In genomic region chr11:45592581-45592980, GRCh38 we compare ENCODE assay signal across 19 cellular contexts.
A peak's percentile ranks its signal among the peaks of the same experiment; 100 is the strongest.
DNase-seq lines count a peak whose midpoint lies in the region; TF ChIP-seq lines count a peak whose summit lies in the region.
"Had no signal": no experiment of that assay in that cellular context is flagged by ENCODE, and none has a peak within 500 bp of the region (broad histone marks: within the 10 kb centered on the region; RNA-seq: fewer than 3 reads in every experiment).

No MANE protein-coding gene starts in this region.

- TF ChIP-seq EP300 in sigmoid colon (IDR thresholded peaks at IDR 0.05), result no peak

- H3K23ac ChIP-seq in mesendoderm (ENCODE audit: low read length), result no peak overlapping the region

- TF ChIP-seq POLR2A in sigmoid colon (IDR thresholded peaks at IDR 0.05) (no peak), esophagus squamous epithelium (IDR thresholded peaks at IDR 0.05) (no peak)

- peak; percentile 48 for DNase-seq in A673 (ENCODE audit: low spot score)
- peak; percentile 90 for DNase-seq in WERI-Rb-1
- peak; percentile 69 for DNase-seq in mesendoderm
- DNase-seq in sigmoid colon, result peak; percentile 8
- no peak for DNase-seq in NCI-H187 treated with DMSO at 0.1 percent for 48 hours (lab: John Stamatoyannopoulos, UW)
- DNase-seq in NOMO-1 treated with dmso at 0.1 percent for 144 hours (lab: John Stamatoyannopoulos, UW; ENCODE audit: unreplicated experiment), result no peak
- DNase-seq in esophagus squamous epithelium (lab: John Stamatoyannopoulos, UW), result no peak
- DNase-seq: Calu3; CD8-positive, alpha-beta T cell; DMS 273 treated with DMSO at 0.1 percent for 48 hours; DMS53; DND-41; EL; GM23248 had no signal

- H3K4ac ChIP-seq in mesendoderm (ENCODE audit: low read depth, low read length), result no peak overlapping the region

- no peaks in the 10 kb centered on the region for H3K4me1 ChIP-seq in A673 (ENCODE audit: insufficient read depth, low read length, poor library complexity, severe bottlenecking)
- no peaks in the 10 kb centered on the region for H3K4me1 ChIP-seq in mesendoderm (ENCODE audit: control insufficient read depth, low read depth, low read length)
- H3K4me1 ChIP-seq in sigmoid colon, result peaks cover 0 to 8% (median 0%) of the 10 kb centered on the region in 4 donors
- no peaks in the 10 kb centered on the region for H3K4me1 ChIP-seq in esophagus squamous epithelium
- H3K4me1 ChIP-seq: A549, BLaER1, HAP-1 had no signal

- no peaks in the 10 kb centered on the region for H3K9me3 ChIP-seq in A673 (ENCODE audit: low read depth, low read length, poor library complexity, severe bottlenecking)
- no peaks in the 10 kb centered on the region for H3K9me3 ChIP-seq in WERI-Rb-1 (ENCODE audit: severe bottlenecking)
- no peaks in the 10 kb centered on the region for H3K9me3 ChIP-seq in sigmoid colon
- H3K9me3 ChIP-seq in esophagus squamous epithelium, result no peaks in the 10 kb centered on the region
- H3K9me3 ChIP-seq: A549, BLaER1, HAP-1 had no signal

- H3K56ac ChIP-seq in mesendoderm (ENCODE audit: low read length), result no peak overlapping the region

- no peak overlapping the region for H4K8ac ChIP-seq in mesendoderm (ENCODE audit: low read depth, low read length)

- H2BK120ac ChIP-seq in mesendoderm (ENCODE audit: low read depth, low read length), result no peak overlapping the region

- intact Hi-C loops in A673 (cut with micrococcal nuclease; ENCODE audit: unreplicated experiment), result no loop called here
- intact Hi-C loops in sigmoid colon (cut with DNase I), result no loop called here
- intact Hi-C loops in esophagus squamous epithelium (cut with DNase I), result no loop called here

- BruUV-seq in A673 (replicated peaks; lab: Mats Ljungman, UMichigan), result no TSS peak

- POLR2A ChIA-PET in A673 (lab: Charles Lee; ENCODE audit: low non-redundant PET), result no interaction called here

- H2AK5ac ChIP-seq in mesendoderm (ENCODE audit: low read length), result no peak overlapping the region

- no peaks in the 10 kb centered on the region for H3K79me1 ChIP-seq in mesendoderm (ENCODE audit: low read length)

- H3K4me3 ChIP-seq in A673 (ENCODE audit: low read depth, low read length, poor library complexity, severe bottlenecking) (no peak overlapping the region), WERI-Rb-1 (ENCODE audit: low read depth, low read length) (no peak overlapping the region), mesendoderm (ENCODE audit: low read length) (no peak overlapping the region), sigmoid colon (no peak overlapping the region), esophagus squamous epithelium (no peak overlapping the region)
- H3K4me3 ChIP-seq: A549, BLaER1, GM12878, GM23248, HAP-1 had no signal

- no peak overlapping the region for H3K4me2 ChIP-seq in mesendoderm (ENCODE audit: low read length)
- H3K4me2 ChIP-seq: A549, BLaER1 had no signal

- H3K79me2 ChIP-seq in mesendoderm (ENCODE audit: control insufficient read depth, insufficient read depth, low read length), result no peaks in the 10 kb centered on the region

- no peak overlapping the region for H3K18ac ChIP-seq in mesendoderm (ENCODE audit: low read length)

- H3K9ac ChIP-seq in mesendoderm (ENCODE audit: low read length), result no peak overlapping the region
- H3K9ac ChIP-seq: BLaER1, GM23248 had no signal

- TF ChIP-seq CTCF in A673 (conservative IDR thresholded peaks at IDR 0.05; ENCODE audit: low read depth, low read length), result no peak
- TF ChIP-seq CTCF in WERI-Rb-1 (IDR thresholded peaks at IDR 0.05; ENCODE audit: low read depth, low read length), result no peak
- no peak for TF ChIP-seq CTCF in sigmoid colon (IDR thresholded peaks at IDR 0.05)
- no peak for TF ChIP-seq CTCF in esophagus squamous epithelium (IDR thresholded peaks at IDR 0.05)

- H3K27ac ChIP-seq in A673 (ENCODE audit: low read depth, low read length, poor library complexity, severe bottlenecking), result no peak overlapping the region
- H3K27ac ChIP-seq in WERI-Rb-1, result peak overlapping the region; percentile 73
- H3K27ac ChIP-seq in mesendoderm (ENCODE audit: low read depth, low read length), result no peak overlapping the region
- H3K27ac ChIP-seq in sigmoid colon, result no peak overlapping the region
- H3K27ac ChIP-seq in esophagus squamous epithelium, result no peak overlapping the region
- H3K27ac ChIP-seq: 22Rv1, A549, BLaER1, GM23248 had no signal

- CTCF ChIA-PET in A673 (lab: Charles Lee), result interaction anchor here (1.3 kb wide), 1 partner anchor 179 kb away, joined by 3 read pairs; no protein-coding TSS in a partner anchor

- H2BK5ac ChIP-seq in mesendoderm (ENCODE audit: low read length), result no peak overlapping the region

- H3K27me3 ChIP-seq in A673 (replicated peaks; ENCODE audit: insufficient read depth, low read depth, low read length, poor library complexity), result no peaks in the 10 kb centered on the region
- no peaks in the 10 kb centered on the region for H3K27me3 ChIP-seq in WERI-Rb-1 (ENCODE audit: insufficient read depth, low read depth, severe bottlenecking)
- no peaks in the 10 kb centered on the region for H3K27me3 ChIP-seq in mesendoderm (ENCODE audit: insufficient read depth, low read length, poor library complexity)
- no peaks in the 10 kb centered on the region for H3K27me3 ChIP-seq in sigmoid colon
- peaks cover 0 to 25% (median 0%) of the 10 kb centered on the region in 4 donors for H3K27me3 ChIP-seq in esophagus squamous epithelium
- H3K27me3 ChIP-seq: BLaER1 had no signal

- H3K36me3 ChIP-seq in A673 (ENCODE audit: insufficient read depth, low read length, poor library complexity, severe bottlenecking), result no peaks in the 10 kb centered on the region
- H3K36me3 ChIP-seq in WERI-Rb-1, result no peaks in the 10 kb centered on the region
- no peaks in the 10 kb centered on the region for H3K36me3 ChIP-seq in mesendoderm (ENCODE audit: control insufficient read depth, insufficient read depth, low read length)
- no peaks in the 10 kb centered on the region for H3K36me3 ChIP-seq in sigmoid colon
- H3K36me3 ChIP-seq in esophagus squamous epithelium, result no peaks in the 10 kb centered on the region
- H3K36me3 ChIP-seq: BLaER1, HAP-1 had no signal

- no peak overlapping the region for H4K5ac ChIP-seq in mesendoderm (ENCODE audit: low read length)

- no peak overlapping the region for H2BK15ac ChIP-seq in mesendoderm (replicated peaks; ENCODE audit: low read depth)

- WGBS in mesendoderm (ENCODE audit: extremely low coverage, insufficient coverage, low lambda C conversion rate), result no CpG with 5 or more reads among the region's 5 CpGs
- WGBS in sigmoid colon, 2 donors, result 56 to 73% methylated on average over 5 of the region's 5 CpGs
- 47 to 53% methylated on average over 5 of the region's 5 CpGs for WGBS in esophagus squamous epithelium, 2 donors

Comparison
In these comparisons a context has a peak if more than half of its experiments do, and no peak if none do; other contexts are left out.
1. DNase-seq: peak in A673 (single experiment), WERI-Rb-1 (single experiment), mesendoderm (single experiment) and sigmoid colon (single experiment); none in NCI-H187 treated with DMSO at 0.1 percent for 48 hours (single experiment), NOMO-1 treated with dmso at 0.1 percent for 144 hours (single experiment) and esophagus squamous epithelium (single experiment).